12 cellular contexts compared by ENCODE assay signal in genomic region chr22:36641902-36642640, GRCh38.
A peak's percentile ranks its signal among the peaks of the same experiment; 100 is the strongest.
DNase-seq lines count a peak whose midpoint lies in the region; FAIRE-seq and TF ChIP-seq lines count a peak whose summit lies in the region.
"Had no signal": no experiment of that assay in that cellular context is flagged by ENCODE, and none has a peak within 500 bp of the region (broad histone marks: within the 10 kb centered on the region; RNA-seq: fewer than 3 reads in every experiment).

No MANE protein-coding gene starts in this region.

- CTCF ChIA-PET in HEK293 (lab: Yijun Ruan, JAX): interaction anchor here (0.6 to 0.7 kb wide), 2 partner anchors 214 to 1270 kb away, joined by 4 to 5 read pairs; no protein-coding TSS in a partner anchor

- H3K4me1 ChIP-seq in BE2C (peaks cover 4% of the 10 kb centered on the region; the same call in 1 of the 2 replicates), HEK293 (ENCODE audit: control insufficient read depth, insufficient read depth, low read length) (0 out of 2 replicates have a peak, but pooled peaks cover 2% of the 10 kb centered on the region), hepatocyte (ENCODE audit: insufficient read depth) (no peaks in the 10 kb centered on the region), ascending aorta (no peaks in the 10 kb centered on the region)

- POLR2A ChIA-PET in HEK293 (lab: Yijun Ruan, JAX): no interaction called here

- no peaks in the 10 kb centered on the region for H3K27me3 ChIP-seq in BE2C
- H3K27me3 ChIP-seq in hepatocyte: peaks cover 17% of the 10 kb centered on the region
- no peaks in the 10 kb centered on the region for H3K27me3 ChIP-seq in ascending aorta

- no peaks in the 10 kb centered on the region for H3K9me2 ChIP-seq in hepatocyte (replicated peaks; ENCODE audit: insufficient read depth)

- no peaks in the 10 kb centered on the region for H4K20me1 ChIP-seq in hepatocyte (ENCODE audit: insufficient read depth, poor library complexity, severe bottlenecking)

- H3K4me3 ChIP-seq in BE2C (ENCODE audit: low read depth, low read length) (no peak overlapping the region; the same call in 1 of the 2 replicates), HEK293 (ENCODE audit: low read depth, low read length) (no peak overlapping the region), hepatocyte (no peak overlapping the region), ascending aorta (no peak overlapping the region)

- no peaks in the 10 kb centered on the region for H3K79me2 ChIP-seq in hepatocyte

- no peak overlapping the region for H3K27ac ChIP-seq in HEK293 (ENCODE audit: extremely low read depth, low read depth, low read length)
- H3K27ac ChIP-seq in hepatocyte: no peak overlapping the region
- no peak overlapping the region for H3K27ac ChIP-seq in ascending aorta

- H3K9me3 ChIP-seq in BE2C (no peaks in the 10 kb centered on the region), HEK293 (ENCODE audit: control insufficient read depth, insufficient read depth, low read depth, low read length) (no peaks in the 10 kb centered on the region), hepatocyte (ENCODE audit: low read depth) (no peaks in the 10 kb centered on the region), ascending aorta (no peaks in the 10 kb centered on the region)

- no peak for TF ChIP-seq CTCF in BE2C (IDR thresholded peaks at IDR 0.05; ENCODE audit: low read depth, low read length)
- TF ChIP-seq CTCF in HEK293 (tag by site-specific recombination; IDR thresholded peaks at IDR 0.05): no peak
- TF ChIP-seq CTCF in hepatocyte (IDR thresholded peaks at IDR 0.05; ENCODE audit: poor library complexity): no peak
- TF ChIP-seq CTCF in ascending aorta (IDR thresholded peaks at IDR 0.05): no peak

- FAIRE-seq in frontal cortex (lab: Jason Lieb, UNC): no peak

- H3K4me2 ChIP-seq in hepatocyte: no peak overlapping the region

- no peaks in the 10 kb centered on the region for H3K36me3 ChIP-seq in BE2C
- H3K36me3 ChIP-seq in HEK293 (ENCODE audit: control insufficient read depth in 2 of 2, insufficient read depth in 1 of 2, low read length in 2 of 2): no peaks in the 10 kb centered on the region
- H3K36me3 ChIP-seq in hepatocyte (replicated peaks; ENCODE audit: insufficient read depth, low read depth): no peaks in the 10 kb centered on the region
- H3K36me3 ChIP-seq in ascending aorta: no peaks in the 10 kb centered on the region

- H2AFZ ChIP-seq in hepatocyte: no peak overlapping the region

- intact Hi-C loops in ascending aorta (cut with DNase I): no loop called here

- 58% methylated on average over 6 of the region's 6 CpGs for WGBS in hepatocyte (ENCODE audit: low lambda C conversion rate, missing lambda C conversion rate)

- DNase-seq in BE2C: peak; percentile 82
- DNase-seq in SW480 (ENCODE audit: low spot score): peak; percentile 73
- peak; percentile 19 for DNase-seq in hepatocyte (ENCODE audit: low spot score)
- no peak for DNase-seq in stimulated activated CD4-positive, alpha-beta T cell treated with anti-CD3 and anti-CD28 coated beads, Interleukin-1b, Interleukin-23, amount 100 ng/mL, for 48 hours
- no peak for DNase-seq in ascending aorta (ENCODE audit: low spot score in 2 of 2)
- no peak for DNase-seq in frontal cortex (ENCODE audit: low spot score in 2 of 2)
- DNase-seq in activated CD4-positive, alpha-beta T cell treated with anti-CD3 and anti-CD28 coated beads, Interleukin-2, amount 50 U/mL, for 1 hour: no peak
- DNase-seq: activated B cell treated with CpG ODN at 0.5 μM for 24 hours, NCI-H1694 treated with DMSO at 0.1 percent for 48 hours, retina, SIG-M5 had no signal

TF ChIP-seq in HEK293, 187 proteins besides CTCF, POLR2A, EP300 and RAD21 (continues in another document):
- TF ChIP-seq, protein P1, sequence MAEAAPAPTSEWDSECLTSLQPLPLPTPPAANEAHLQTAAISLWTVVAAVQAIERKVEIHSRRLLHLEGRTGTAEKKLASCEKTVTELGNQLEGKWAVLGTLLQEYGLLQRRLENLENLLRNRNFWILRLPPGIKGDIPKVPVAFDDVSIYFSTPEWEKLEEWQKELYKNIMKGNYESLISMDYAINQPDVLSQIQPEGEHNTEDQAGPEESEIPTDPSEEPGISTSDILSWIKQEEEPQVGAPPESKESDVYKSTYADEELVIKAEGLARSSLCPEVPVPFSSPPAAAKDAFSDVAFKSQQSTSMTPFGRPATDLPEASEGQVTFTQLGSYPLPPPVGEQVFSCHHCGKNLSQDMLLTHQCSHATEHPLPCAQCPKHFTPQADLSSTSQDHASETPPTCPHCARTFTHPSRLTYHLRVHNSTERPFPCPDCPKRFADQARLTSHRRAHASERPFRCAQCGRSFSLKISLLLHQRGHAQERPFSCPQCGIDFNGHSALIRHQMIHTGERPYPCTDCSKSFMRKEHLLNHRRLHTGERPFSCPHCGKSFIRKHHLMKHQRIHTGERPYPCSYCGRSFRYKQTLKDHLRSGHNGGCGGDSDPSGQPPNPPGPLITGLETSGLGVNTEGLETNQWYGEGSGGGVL (tag by site-specific recombination; IDR thresholded peaks at IDR 0.05): peak; percentile 61
- TF ChIP-seq ZNF664 (tag by site-specific recombination; IDR thresholded peaks at IDR 0.05) (peak; percentile 94), ZNF629 (tag by site-specific recombination; IDR thresholded peaks at IDR 0.05) (peak; percentile 61; the same call in 1 of the 2 replicates), ZFP69B (tag by site-specific recombination; IDR thresholded peaks at IDR 0.05) (0 out of 2 replicates have a peak, but pooled peaks have one; percentile 48), ZNF555 (tag by site-specific recombination; conservative IDR thresholded peaks at IDR 0.05) (no peak), ZNF660 (tag by site-specific recombination; IDR thresholded peaks at IDR 0.05) (peak; percentile 71), ZBTB20 (tag by site-specific recombination; IDR thresholded peaks at IDR 0.05) (peak; percentile 29; the same call in 1 of the 2 replicates), ZNF548 (tag by site-specific recombination; IDR thresholded peaks at IDR 0.05) (no peak), ZNF560 (tag by site-specific recombination; IDR thresholded peaks at IDR 0.05; ENCODE audit: borderline replicate concordance) (no peak), SP7 (tag by site-specific recombination; IDR thresholded peaks at IDR 0.05) (peak; percentile 39; the same call in 1 of the 2 replicates), KLF17 (tag by site-specific recombination; IDR thresholded peaks at IDR 0.05) (peak; percentile 87; the same call in 1 of the 2 replicates)
- TF ChIP-seq, protein P2, sequence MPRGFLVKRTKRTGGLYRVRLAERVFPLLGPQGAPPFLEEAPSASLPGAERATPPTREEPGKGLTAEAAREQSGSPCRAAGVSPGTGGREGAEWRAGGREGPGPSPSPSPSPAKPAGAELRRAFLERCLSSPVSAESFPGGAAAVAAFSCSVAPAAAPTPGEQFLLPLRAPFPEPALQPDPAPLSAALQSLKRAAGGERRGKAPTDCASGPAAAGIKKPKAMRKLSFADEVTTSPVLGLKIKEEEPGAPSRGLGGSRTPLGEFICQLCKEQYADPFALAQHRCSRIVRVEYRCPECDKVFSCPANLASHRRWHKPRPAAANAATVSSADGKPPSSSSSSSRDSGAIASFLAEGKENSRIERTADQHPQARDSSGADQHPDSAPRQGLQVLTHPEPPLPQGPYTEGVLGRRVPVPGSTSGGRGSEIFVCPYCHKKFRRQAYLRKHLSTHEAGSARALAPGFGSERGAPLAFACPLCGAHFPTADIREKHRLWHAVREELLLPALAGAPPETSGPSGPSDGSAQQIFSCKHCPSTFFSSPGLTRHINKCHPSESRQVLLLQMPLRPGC (tag by site-specific recombination; IDR thresholded peaks at IDR 0.05): no peak
- TF ChIP-seq, protein P3, sequence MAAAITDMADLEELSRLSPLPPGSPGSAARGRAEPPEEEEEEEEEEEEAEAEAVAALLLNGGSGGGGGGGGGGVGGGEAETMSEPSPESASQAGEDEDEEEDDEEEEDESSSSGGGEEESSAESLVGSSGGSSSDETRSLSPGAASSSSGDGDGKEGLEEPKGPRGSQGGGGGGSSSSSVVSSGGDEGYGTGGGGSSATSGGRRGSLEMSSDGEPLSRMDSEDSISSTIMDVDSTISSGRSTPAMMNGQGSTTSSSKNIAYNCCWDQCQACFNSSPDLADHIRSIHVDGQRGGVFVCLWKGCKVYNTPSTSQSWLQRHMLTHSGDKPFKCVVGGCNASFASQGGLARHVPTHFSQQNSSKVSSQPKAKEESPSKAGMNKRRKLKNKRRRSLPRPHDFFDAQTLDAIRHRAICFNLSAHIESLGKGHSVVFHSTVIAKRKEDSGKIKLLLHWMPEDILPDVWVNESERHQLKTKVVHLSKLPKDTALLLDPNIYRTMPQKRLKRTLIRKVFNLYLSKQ (tag by site-specific recombination; IDR thresholded peaks at IDR 0.05; ENCODE audit: borderline replicate concordance): no peak

Comparison
In these comparisons a context has a peak if more than half of its experiments do, and no peak if none do; other contexts are left out.
1. DNase-seq: peak in BE2C (single experiment), SW480 (single experiment) and hepatocyte (single experiment); none in stimulated activated CD4-positive, alpha-beta T cell treated with anti-CD3 and anti-CD28 coated beads, Interleukin-1b, Interleukin-23, amount 100 ng/mL, for 48 hours (single experiment), ascending aorta (0 of 2), frontal cortex (0 of 2) and activated CD4-positive, alpha-beta T cell treated with anti-CD3 and anti-CD28 coated beads, Interleukin-2, amount 50 U/mL, for 1 hour (single experiment).